Comparison of ENCODE assay signal across 27 cellular contexts in genomic region chr3:77690284-77690869, GRCh38.
"Had no signal": no experiment of that assay in that cellular context is flagged by ENCODE, and none has a peak within 500 bp of the region (broad histone marks: within the 10 kb centered on the region; RNA-seq: fewer than 3 reads in every experiment).

No MANE protein-coding gene starts in this region.

- H3K27ac Mint-ChIP-seq: mesothelial cell of epicardium; naive B cell; natural killer cell treated with Interleukin-12 subunit alpha and Interleukin-12 subunit beta and Interleukin-15 and Interleukin-18, amount 100 ng/mL, for 72 hours; stimulated activated memory B cell treated with anti-CD40 and anti-IgM and Interleukin-4, amounts not matched to agents 10 μg/mL and 1 μg/mL and 100 μg/mL, for 72 hours had no signal

- H3K4me2 ChIP-seq: neural progenitor cell had no signal

- H3K36me3 ChIP-seq: colonic mucosa, esophagus muscularis mucosa, heart right ventricle, left lung, neural progenitor cell, prostate gland, sigmoid colon, thoracic aorta, tibial nerve, upper lobe of left lung had no signal

- H3K27me3 ChIP-seq: colonic mucosa, esophagus muscularis mucosa, heart right ventricle, left lung, neural progenitor cell, sigmoid colon, tibial nerve, upper lobe of left lung had no signal

- H3K4me1 ChIP-seq: colonic mucosa, esophagus muscularis mucosa, heart right ventricle, left lung, prostate gland, sigmoid colon, tibial nerve, upper lobe of left lung had no signal

- DNase-seq: colonic mucosa; dermis blood vessel endothelial cell; effector memory CD4-positive, alpha-beta T cell; foreskin melanocyte; glutamatergic neuron; heart right ventricle; hippocampal formation; left cardiac atrium; left lung; mesenchymal stem cell; mucosa of descending colon; naive B cell; nucleus accumbens; right cardiac atrium; sigmoid colon; stimulated activated CD4-positive, alpha-beta T cell treated with anti-CD3 and anti-CD28 coated beads, Interleukin-4, amount 100 ng/mL, for 4 hours; stimulated activated naive CD8-positive, alpha-beta T cell treated with anti-CD3 and anti-CD28 coated beads, Interleukin-15, Interleukin-2, amounts not matched to agents 100 U/mL and 50 U/mL, for 24 hours; substantia nigra; upper lobe of left lung had no signal

- H3K4me1 Mint-ChIP-seq: naive B cell; stimulated activated memory B cell treated with anti-CD40 and anti-IgM and Interleukin-4, amounts not matched to agents 10 μg/mL and 1 μg/mL and 100 μg/mL, for 72 hours had no signal

- H3K27me3 Mint-ChIP-seq: naive B cell; natural killer cell treated with Interleukin-12 subunit alpha and Interleukin-12 subunit beta and Interleukin-15 and Interleukin-18, amount 100 ng/mL, for 72 hours; stimulated activated memory B cell treated with anti-CD40 and anti-IgM and Interleukin-4, amounts not matched to agents 10 μg/mL and 1 μg/mL and 100 μg/mL, for 72 hours had no signal

- H3K9me3 Mint-ChIP-seq: neural progenitor cell had no signal

- H3K36me3 Mint-ChIP-seq: mesothelial cell of epicardium; naive B cell; neural progenitor cell; stimulated activated memory B cell treated with anti-CD40 and anti-IgM and Interleukin-4, amounts not matched to agents 10 μg/mL and 1 μg/mL and 100 μg/mL, for 72 hours had no signal

- H3K9ac ChIP-seq: neural progenitor cell had no signal

- H3K9me3 ChIP-seq: colonic mucosa, esophagus muscularis mucosa, heart right ventricle, left lung, prostate gland, thoracic aorta, tibial nerve, upper lobe of left lung had no signal

- H3K27ac ChIP-seq: colonic mucosa, esophagus muscularis mucosa, heart right ventricle, left lung, neural progenitor cell, prostate gland, sigmoid colon, thoracic aorta, tibial nerve, upper lobe of left lung had no signal

- H2AFZ ChIP-seq: neural progenitor cell had no signal

- H3K4me3 Mint-ChIP-seq: mesothelial cell of epicardium; naive B cell; natural killer cell treated with Interleukin-12 subunit alpha and Interleukin-12 subunit beta and Interleukin-15 and Interleukin-18, amount 100 ng/mL, for 72 hours; neural progenitor cell; stimulated activated memory B cell treated with anti-CD40 and anti-IgM and Interleukin-4, amounts not matched to agents 10 μg/mL and 1 μg/mL and 100 μg/mL, for 72 hours had no signal

- H3K4me3 ChIP-seq: colonic mucosa, esophagus muscularis mucosa, heart right ventricle, left lung, mucosa of descending colon, neural progenitor cell, prostate gland, sigmoid colon, thoracic aorta, tibial nerve, upper lobe of left lung had no signal
